ENCODE assay signal across 8 cellular contexts in the genomic region with DNA sequence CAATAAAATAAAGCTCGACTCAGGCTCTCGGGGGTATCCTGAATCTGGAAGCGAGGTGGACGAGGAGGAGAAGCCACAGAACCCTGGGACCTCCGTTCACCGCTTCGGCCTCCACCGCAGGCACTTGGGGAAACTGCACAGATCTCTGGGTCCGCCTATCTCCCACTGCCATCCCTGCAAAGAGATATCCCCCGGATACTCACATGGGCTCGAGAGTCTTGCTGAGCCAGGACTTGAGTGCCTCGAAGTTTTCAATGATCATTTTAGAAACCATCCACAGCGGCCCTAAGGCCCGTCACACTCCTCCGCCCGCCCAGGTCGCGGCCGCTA. TPM values are rescaled to one million over a fixed set of nuclear protein-coding genes. Genes with fewer than 3 reads are reported as not detected.
A peak's percentile ranks its signal among the peaks of the same experiment; 100 is the strongest.
DNase-seq lines count a peak whose midpoint lies in the region; ATAC-seq lines count a peak whose summit lies in the region.

No MANE protein-coding gene starts in this region.

- H3K4me1 ChIP-seq in ES-I3 (ENCODE audit: insufficient read depth, low read length) (peaks cover 12% of the 10 kb centered on the region), mucosa of rectum (ENCODE audit: control insufficient read depth in 2 of 2, insufficient read depth in 2 of 2, low read length in 2 of 2) (peaks cover 38 to 45% of the 10 kb centered on the region in 2 donors)

- H3K9me3 Mint-ChIP-seq in central memory CD8-positive, alpha-beta T cell, result no peaks in the 10 kb centered on the region

- H3K4me3 ChIP-seq in Jurkat, Clone E6-1 (ENCODE audit: low read length), result peak overlapping the region; percentile 63
- H3K4me3 ChIP-seq in mucosa of rectum (ENCODE audit: low read length in 2 of 2), result peak overlapping the region; percentile 95 to 97

- no peak overlapping the region for H3K27ac Mint-ChIP-seq in central memory CD8-positive, alpha-beta T cell (ENCODE audit: low read depth)

- no peaks in the 10 kb centered on the region for H3K27me3 Mint-ChIP-seq in central memory CD8-positive, alpha-beta T cell

- H3K9me3 ChIP-seq in ES-I3 (ENCODE audit: control insufficient read depth, insufficient read depth, low read length) (no peaks in the 10 kb centered on the region), mucosa of rectum (ENCODE audit: control insufficient read depth in 2 of 2, low read length in 2 of 2) (no peaks in the 10 kb centered on the region)

- ATAC-seq in GM21528 (IDR thresholded peaks at IDR 0.05; ENCODE audit: low FRiP score, unreplicated experiment), result peak; percentile 20
- ATAC-seq in central memory CD8-positive, alpha-beta T cell (replicated peaks; ENCODE audit: extremely low read depth, poor library complexity, severe bottlenecking), result peak; percentile 44

- no peak for DNase-seq in Jurkat, Clone E6-1 (ENCODE audit: low read depth, low spot score)
- DNase-seq in central memory CD8-positive, alpha-beta T cell (ENCODE audit: low spot score in 2 of 2), result no peak
- DNase-seq in AG08396 (ENCODE audit: low spot score) (no peak), NCI-H524 treated with DMSO at 0.1 percent for 48 hours (lab: John Stamatoyannopoulos, UW) (no peak), NCI-H345 treated with DMSO at 0.1 percent for 48 hours (lab: John Stamatoyannopoulos, UW; ENCODE audit: unreplicated experiment) (no peak)

- peaks cover 15% of the 10 kb centered on the region for H3K36me3 Mint-ChIP-seq in central memory CD8-positive, alpha-beta T cell (ENCODE audit: insufficient read depth)

- H3K36me3 ChIP-seq in ES-I3 (ENCODE audit: insufficient read depth, low read length) (no peaks in the 10 kb centered on the region; the same call in 1 of the 2 replicates), mucosa of rectum (ENCODE audit: control insufficient read depth in 2 of 2, insufficient read depth in 2 of 2, low read length in 2 of 2) (peaks cover 0 to under 1% of the 10 kb centered on the region in 2 donors)

- no peaks in the 10 kb centered on the region for H3K27me3 ChIP-seq in mucosa of rectum (ENCODE audit: control insufficient read depth in 2 of 2, insufficient read depth in 2 of 2, low read length in 2 of 2)

- H3K4me1 Mint-ChIP-seq in central memory CD8-positive, alpha-beta T cell, result peaks cover 26% of the 10 kb centered on the region

- no peak overlapping the region for H3K4me3 Mint-ChIP-seq in central memory CD8-positive, alpha-beta T cell

- H3K9ac ChIP-seq in ES-I3 (ENCODE audit: low read depth, low read length) (peak overlapping the region; percentile 88), mucosa of rectum (ENCODE audit: low read depth in 1 of 2, low read length in 2 of 2) (peak overlapping the region; percentile 93 to 94)

- H3K27ac ChIP-seq in mucosa of rectum (ENCODE audit: low read depth in 2 of 2, low read length in 2 of 2), result peak overlapping the region; percentile 90 to 94

RNA-seq across cellular contexts. Expression of a gene that starts 0.6 kb away (rescaled TPM):
- 30.5 TPM for polyA plus RNA-seq in Jurkat, Clone E6-1 (2012; ENCODE audit: insufficient read depth, insufficient read length)
